In genomic region chr2:64327510-64328414, GRCh38 we compare ENCODE assay signal across 7 cellular contexts.
DNase-seq lines count a peak whose midpoint lies in the region; ATAC-seq and TF ChIP-seq lines count a peak whose summit lies in the region.

No MANE protein-coding gene starts in this region.

- H3K4me1 ChIP-seq in stomach: peaks cover 18 to 45% (median 27%) of the 10 kb centered on the region in 4 donors

- no peaks in the 10 kb centered on the region for H3K27me3 Mint-ChIP-seq in activated CD8-positive, alpha-beta T cell treated with anti-CD3 and anti-CD28 coated beads for 36 hours
- H3K27me3 Mint-ChIP-seq in effector memory CD8-positive, alpha-beta T cell: no peaks in the 10 kb centered on the region

- no peaks in the 10 kb centered on the region for H3K36me3 ChIP-seq in stomach

- CTCF ChIA-PET in activated CD8-positive, alpha-beta T cell treated with anti-CD3 and anti-CD28 coated beads for 36 hours (lab: Charles Lee): interaction anchor here (0.5 to 9.2 kb wide), 64 partner anchors 8 to 843 kb away, joined by 3 to 374 read pairs (median 5); partner anchors contain the start of genes AFTPH and SERTAD2

- peak overlapping the region; percentile 95 for H3K27ac Mint-ChIP-seq in activated CD8-positive, alpha-beta T cell treated with anti-CD3 and anti-CD28 coated beads for 36 hours
- H3K27ac Mint-ChIP-seq in effector memory CD8-positive, alpha-beta T cell: peak overlapping the region in 1 of 2 donors; percentile 88

- peak overlapping the region; percentile 61 for H3K4me3 Mint-ChIP-seq in activated CD8-positive, alpha-beta T cell treated with anti-CD3 and anti-CD28 coated beads for 36 hours
- H3K4me3 Mint-ChIP-seq in effector memory CD8-positive, alpha-beta T cell: peak overlapping the region; percentile 45 to 69

- H3K9me3 ChIP-seq in stomach: no peaks in the 10 kb centered on the region

- no peaks in the 10 kb centered on the region for H3K9me3 Mint-ChIP-seq in activated CD8-positive, alpha-beta T cell treated with anti-CD3 and anti-CD28 coated beads for 36 hours
- H3K9me3 Mint-ChIP-seq in effector memory CD8-positive, alpha-beta T cell: no peaks in the 10 kb centered on the region

- H3K36me3 Mint-ChIP-seq in activated CD8-positive, alpha-beta T cell treated with anti-CD3 and anti-CD28 coated beads for 36 hours (ENCODE audit: low read depth): no peaks in the 10 kb centered on the region
- peaks cover 5% of the 10 kb centered on the region for H3K36me3 Mint-ChIP-seq in effector memory CD8-positive, alpha-beta T cell (ENCODE audit: insufficient read depth)

- POLR2A ChIA-PET in activated CD8-positive, alpha-beta T cell treated with anti-CD3 and anti-CD28 coated beads for 36 hours (lab: Charles Lee): interaction anchor here (0.8 to 3.5 kb wide), 19 partner anchors 13 to 541 kb away, joined by 3 to 30 read pairs (median 3); no protein-coding TSS in a partner anchor

- 58 to 73% (median 66%) methylated on average over 16 of the region's 16 CpGs for WGBS in stomach, 5 donors

- H3K4me3 ChIP-seq in stomach: peak overlapping the region in 3 of 4 donors; percentile 12 to 31 (median 30)

- H3K27ac ChIP-seq in stomach: peak overlapping the region in 4 of 5 donors; percentile 25 to 76 (median 46)

- TF ChIP-seq CTCF in GM12873 (IDR thresholded peaks at IDR 0.05; ENCODE audit: insufficient read depth, low read depth, low read length, missing control alignments) (peak; percentile 45), stomach (IDR thresholded peaks at IDR 0.05) (peak in 3 of 7 experiments; percentile 14 to 20 (median 20))
- peak; percentile 72 for TF ChIP-seq CTCF in activated CD8-positive, alpha-beta T cell treated with anti-CD3 and anti-CD28 coated beads for 36 hours (IDR thresholded peaks at IDR 0.05)

- ATAC-seq in activated CD8-positive, alpha-beta T cell treated with anti-CD3 and anti-CD28 coated beads for 36 hours: peak; percentile 25
- peak; percentile 16 for ATAC-seq in effector memory CD8-positive, alpha-beta T cell (replicated peaks)
- ATAC-seq in GM21786 (IDR thresholded peaks at IDR 0.05; ENCODE audit: unreplicated experiment): no peak

- TF ChIP-seq EP300 in stomach (IDR thresholded peaks at IDR 0.05): no peak

- TF ChIP-seq POLR2A in stomach (IDR thresholded peaks at IDR 0.05): no peak

- no peaks in the 10 kb centered on the region for H3K27me3 ChIP-seq in stomach

- intact Hi-C loops in activated CD8-positive, alpha-beta T cell treated with anti-CD3 and anti-CD28 coated beads for 36 hours (cut with micrococcal nuclease): loop anchor here (2.0 to 10.0 kb wide), 3 partner anchors 185 to 483 kb away; partner anchors contain the start of gene UGP2
- intact Hi-C loops in stomach (cut with DNase I; ENCODE audit: low total_unique reads): no loop called here

- DNase-seq in NCI-H146 treated with DMSO at 0.1 percent for 48 hours (lab: John Stamatoyannopoulos, UW; ENCODE audit: unreplicated experiment) (peak; percentile 48), myocyte (ENCODE audit: low read depth) (peak; percentile 67), stomach (no peak)
- peak; percentile 77 for DNase-seq in activated CD8-positive, alpha-beta T cell treated with anti-CD3 and anti-CD28 coated beads for 36 hours
- no peak for DNase-seq in effector memory CD8-positive, alpha-beta T cell

- peaks cover 53% of the 10 kb centered on the region for H3K4me1 Mint-ChIP-seq in activated CD8-positive, alpha-beta T cell treated with anti-CD3 and anti-CD28 coated beads for 36 hours (ENCODE audit: low read depth)
- H3K4me1 Mint-ChIP-seq in effector memory CD8-positive, alpha-beta T cell (ENCODE audit: low read depth in 2 of 2): peaks cover 42 to 50% of the 10 kb centered on the region in 2 donors

Comparison
In these comparisons a context has a peak if more than half of its experiments do, and no peak if none do; other contexts are left out.
1. DNase-seq: peak in NCI-H146 treated with DMSO at 0.1 percent for 48 hours (single experiment), activated CD8-positive, alpha-beta T cell treated with anti-CD3 and anti-CD28 coated beads for 36 hours (single experiment) and myocyte (single experiment); none in effector memory CD8-positive, alpha-beta T cell (0 of 3) and stomach (single experiment).